16 cellular contexts compared by ENCODE assay signal in genomic region chr3:53259427-53260259, GRCh38. TPM values are rescaled to one million over a fixed set of nuclear protein-coding genes. Genes with fewer than 3 reads are reported as not detected.
DNase-seq lines count a peak whose midpoint lies in the region; ATAC-seq and TF ChIP-seq lines count a peak whose summit lies in the region.
"Had no signal": no experiment of that assay in that cellular context is flagged by ENCODE, and none has a peak within 500 bp of the region (broad histone marks: within the 10 kb centered on the region; RNA-seq: fewer than 3 reads in every experiment).

No MANE protein-coding gene starts in this region.

- H3K4me1 ChIP-seq in heart left ventricle, result peaks cover 0 to 31% (median 14%) of the 10 kb centered on the region in 12 donors
- H3K4me1 ChIP-seq in body of pancreas, result peaks cover 19% of the 10 kb centered on the region

- peak; percentile 8 to 45 (median 22) for ATAC-seq in heart left ventricle
- ATAC-seq in HG02852 (IDR thresholded peaks at IDR 0.05; ENCODE audit: unreplicated experiment), result no peak
- no peak for ATAC-seq in body of pancreas
- ATAC-seq in T-helper 17 cell, result no peak
- ATAC-seq: effector memory CD8-positive, alpha-beta T cell had no signal

- H3K4me3 Mint-ChIP-seq in T-helper 17 cell, result no peak overlapping the region
- H3K4me3 Mint-ChIP-seq: effector memory CD8-positive, alpha-beta T cell had no signal

- H3K36me3 Mint-ChIP-seq in T-helper 17 cell (ENCODE audit: low read depth), result no peaks in the 10 kb centered on the region

- TF ChIP-seq POLR2A in heart left ventricle (IDR thresholded peaks at IDR 0.05), result no peak
- no peak for TF ChIP-seq POLR2A in body of pancreas (IDR thresholded peaks at IDR 0.05)

- H3K36me3 ChIP-seq in heart left ventricle (no peaks in the 10 kb centered on the region), body of pancreas (replicated peaks in 1 of 2; ENCODE audit: insufficient read depth in 1 of 2, low read depth in 2 of 2) (no peaks in the 10 kb centered on the region)
- H3K36me3 ChIP-seq: BLaER1, brain microvascular endothelial cell, left lung had no signal

- H3K9me3 ChIP-seq in heart left ventricle (no peaks in the 10 kb centered on the region), body of pancreas (no peaks in the 10 kb centered on the region), T-helper 17 cell (ENCODE audit: control insufficient read depth, low read length, poor library complexity, severe bottlenecking) (no peaks in the 10 kb centered on the region)
- H3K9me3 ChIP-seq: BLaER1, left lung had no signal

- H3K27me3 ChIP-seq in heart left ventricle (no peaks in the 10 kb centered on the region), body of pancreas (no peaks in the 10 kb centered on the region)
- H3K27me3 ChIP-seq: BLaER1, brain microvascular endothelial cell, left lung had no signal

- H3K27me3 Mint-ChIP-seq in T-helper 17 cell, result no peaks in the 10 kb centered on the region
- H3K27me3 Mint-ChIP-seq: effector memory CD8-positive, alpha-beta T cell had no signal

- TF ChIP-seq CTCF in heart left ventricle (IDR thresholded peaks at IDR 0.05) (no peak), body of pancreas (IDR thresholded peaks at IDR 0.05) (no peak)

- in situ Hi-C loops in SK-MEL-5 (cut with HindIII; ENCODE audit: low pct_unique_long_range_greater_than_20kb, low sequenced_read_pairs), result no loop called here

- peak; percentile 30 for DNase-seq in EH (ENCODE audit: low read depth)
- peak; percentile 68 for DNase-seq in SK-MEL-5 (ENCODE audit: low read depth, low spot score)
- DNase-seq in heart left ventricle, result peak in 1 of 5 donors; percentile 59
- peak; percentile 85 for DNase-seq in pons (ENCODE audit: low spot score)
- DNase-seq in NCI-H748 (lab: John Stamatoyannopoulos, UW; ENCODE audit: unreplicated experiment), result no peak
- no peak for DNase-seq in body of pancreas
- DNase-seq in T-helper 17 cell, result no peak
- DNase-seq: activated CD4-positive, alpha-beta T cell treated with anti-CD3 and anti-CD28 coated beads, Interleukin-2, amount 50 U/mL, for 48 hours; activated effector memory CD4-positive, alpha-beta T cell treated with anti-CD3 and anti-CD28 coated beads, Interleukin-2, amount 50 U/mL, for 16 hours; brain microvascular endothelial cell; effector memory CD8-positive, alpha-beta T cell; left lung; stimulated activated CD4-positive, alpha-beta T cell treated with anti-CD3 and anti-CD28 coated beads, Interleukin-15, amount 100 ng/mL, for 24 hours; T1000 had no signal

- 44 to 52% (median 49%) methylated on average over 8 to 9 of the region's 9 CpGs for WGBS in heart left ventricle, 4 donors
- 67 to 74% methylated on average over 7 to 9 of the region's 9 CpGs for WGBS in body of pancreas, 2 donors

- intact Hi-C loops in heart left ventricle (cut with DNase I) (no loop called here), body of pancreas (cut with DNase I) (no loop called here)

- H3K4me3 ChIP-seq in heart left ventricle (no peak overlapping the region), body of pancreas (no peak overlapping the region)
- H3K4me3 ChIP-seq: BLaER1, left lung had no signal

- H3K27ac ChIP-seq in heart left ventricle (peak overlapping the region; percentile 37 to 79 (median 70)), body of pancreas (peak overlapping the region in 1 of 4 donors; percentile 37)
- H3K27ac ChIP-seq: BLaER1, brain microvascular endothelial cell, left lung had no signal

- no peak overlapping the region for H3K27ac Mint-ChIP-seq in T-helper 17 cell

- H3K4me1 Mint-ChIP-seq in T-helper 17 cell, result peaks cover 4% of the 10 kb centered on the region

RNA-seq across cellular contexts. Expression of gene TKT, which starts 3.8 kb away (rescaled TPM):
- total RNA-seq in SK-MEL-5 (2014; rRNA removed; shearing (Covaris generic)), result 775 and 835 TPM in 2 replicates
- 738 and 888 TPM in 2 replicates for polyA plus RNA-seq in SK-MEL-5 (2015; cell fraction: cytosol; rRNA removed)
- polyA plus RNA-seq in SK-MEL-5 (2015; cell fraction: nucleus; rRNA removed), result 476 and 534 TPM in 2 replicates
- 100 to 1,000 TPM in 1 of 9 donors, 10 to 100 TPM in 8; 20.6 to 111 (median 36.6) TPM for total RNA-seq in heart left ventricle
- 100 to 1,000 TPM in 1 of 2 donors, 10 to 100 TPM in 1; 23.8 to 111 TPM for polyA plus RNA-seq in heart left ventricle
- total RNA-seq in body of pancreas, result 100 to 1,000 TPM in 1 of 2 donors, 10 to 100 TPM in 1; 96.6 to 208 TPM
- total RNA-seq in T-helper 17 cell, result 100 to 1,000 TPM; 105 to 109 TPM

Comparison
In these comparisons a context has a peak if more than half of its experiments do, and no peak if none do; other contexts are left out.
1. DNase-seq: peak in EH (single experiment), SK-MEL-5 (single experiment) and pons (single experiment); none in NCI-H748 (single experiment), body of pancreas (0 of 4) and T-helper 17 cell (0 of 3).
2. ATAC-seq: peak in heart left ventricle (4 of 4); none in HG02852 (single experiment), body of pancreas (single experiment) and T-helper 17 cell (single experiment).